ENCODE assay signal across 24 cellular contexts in the genomic region with DNA sequence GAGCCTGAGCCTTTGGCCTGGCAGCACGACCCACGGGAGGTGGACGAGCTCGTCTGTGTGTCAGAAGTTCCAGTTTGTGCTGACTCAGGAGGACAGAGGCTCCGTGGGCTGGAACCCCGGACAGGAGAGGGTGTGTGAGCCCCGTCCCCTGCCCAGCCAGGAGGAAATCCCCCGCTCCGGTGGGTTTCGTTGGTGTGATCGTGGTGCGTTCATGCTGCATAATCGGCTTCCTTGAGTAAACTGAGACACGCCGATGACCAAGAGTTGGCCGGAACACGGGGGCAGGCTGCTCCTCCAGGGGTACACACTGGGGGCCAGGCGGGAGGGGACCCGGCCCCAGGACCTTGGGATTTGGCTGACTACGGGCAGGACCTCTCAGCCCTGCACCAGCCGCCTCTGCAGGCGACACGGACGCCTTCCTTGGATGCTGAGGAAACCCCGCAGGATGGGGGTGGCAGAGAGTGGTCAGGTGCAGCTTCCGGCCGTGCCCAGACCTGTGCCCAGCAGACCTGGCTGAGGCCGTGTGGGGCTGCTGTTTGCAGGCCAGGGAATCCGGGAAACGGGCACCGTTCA. TPM values are rescaled to one million over a fixed set of nuclear protein-coding genes. Genes with fewer than 3 reads are reported as not detected.
DNase-seq lines count a peak whose midpoint lies in the region; ATAC-seq and TF ChIP-seq lines count a peak whose summit lies in the region.
"Had no signal": no experiment of that assay in that cellular context is flagged by ENCODE, and none has a peak within 500 bp of the region (broad histone marks: within the 10 kb centered on the region; RNA-seq: fewer than 3 reads in every experiment).

No MANE protein-coding gene starts in this region.

- H4K91ac ChIP-seq in IMR-90 (ENCODE audit: insufficient read depth, low read depth, low read length) (no peak overlapping the region), neuronal stem cell (ENCODE audit: low read depth, low read length, poor library complexity) (no peak overlapping the region)

- no peak overlapping the region for H2BK12ac ChIP-seq in neuronal stem cell (ENCODE audit: low read length)

- H3K27me3 ChIP-seq in IMR-90 (ENCODE audit: control insufficient read depth, insufficient read depth, low read length) (no peaks in the 10 kb centered on the region), neuronal stem cell (ENCODE audit: control insufficient read depth in 3 of 3, insufficient read depth in 3 of 3, low read depth in 1 of 3, low read length in 3 of 3) (no peaks in the 10 kb centered on the region), body of pancreas (no peaks in the 10 kb centered on the region)
- H3K27me3 ChIP-seq: gastroesophageal sphincter, MG63, stomach had no signal

- no peak overlapping the region for H2BK20ac ChIP-seq in IMR-90 (ENCODE audit: low read depth, low read length)

- no peak overlapping the region for H3K56ac ChIP-seq in IMR-90 (ENCODE audit: extremely low read depth, insufficient read depth, low read length)

- H3K79me1 ChIP-seq in IMR-90 (ENCODE audit: low read depth in 1 of 2, low read length in 2 of 2) (peaks cover 9 to 84% of the 10 kb centered on the region in 2 experiments; a peak in 3 of 4 replicates), neuronal stem cell (ENCODE audit: low read depth, low read length) (peaks cover 16% of the 10 kb centered on the region)

- H3K9ac ChIP-seq in IMR-90 (ENCODE audit: low read depth, low read length) (no peak overlapping the region), neuronal stem cell (ENCODE audit: low read depth, low read length, poor library complexity) (no peak overlapping the region)

- H3K27ac Mint-ChIP-seq in central memory CD8-positive, alpha-beta T cell (ENCODE audit: low read depth) = peak overlapping the region; percentile 61
- H3K27ac Mint-ChIP-seq in type B pancreatic cell = peak overlapping the region; percentile 55
- H3K27ac Mint-ChIP-seq: activated naive CD4-positive, alpha-beta T cell treated with anti-CD3 and anti-CD28 coated beads, Interleukin-2, amount 10 ng/mL, durations not matched to agents 7 days and 5 days; activated T-cell treated with anti-CD3 and anti-CD28 coated beads, Interleukin-2, amount 50 U/mL, for 72 hours; H9 had no signal

- H3K4ac ChIP-seq in IMR-90 (ENCODE audit: low read depth, low read length) = no peak overlapping the region
- H3K4ac ChIP-seq in neuronal stem cell (ENCODE audit: low read length) = no peak overlapping the region

- peaks cover 26% of the 10 kb centered on the region for H3K4me1 Mint-ChIP-seq in central memory CD8-positive, alpha-beta T cell
- H3K4me1 Mint-ChIP-seq in type B pancreatic cell (ENCODE audit: unreplicated experiment) = peaks cover 43% of the 10 kb centered on the region

- H3K4me2 ChIP-seq in IMR-90 (ENCODE audit: low read depth, low read length) (no peak overlapping the region), neuronal stem cell (ENCODE audit: insufficient read depth, low read length, poor library complexity, severe bottlenecking) (no peak overlapping the region)
- H3K4me2 ChIP-seq: PC-9 had no signal

- 97% methylated on average over 23 of the region's 31 CpGs; no CpG with 5 or more reads in 1 of the 2 experiments for WGBS in IMR-90 (ENCODE audit: extremely low coverage in 2 of 2, insufficient read length in 1 of 2), 2 experiments
- no CpG with 5 or more reads among the region's 31 CpGs for WGBS in neuronal stem cell (ENCODE audit: extremely low coverage in 2 of 2, insufficient read length in 2 of 2, insufficient replicate concordance in 1 of 2), 2 donors
- 86 to 95% methylated on average over 20 to 23 of the region's 31 CpGs for WGBS in body of pancreas, 2 donors

- peaks cover 51% of the 10 kb centered on the region for H3K36me3 ChIP-seq in IMR-90 (ENCODE audit: control insufficient read depth, insufficient read depth, low read length)
- H3K36me3 ChIP-seq in neuronal stem cell (replicated peaks in 1 of 2; ENCODE audit: control insufficient read depth in 2 of 2, insufficient read depth in 2 of 2, low read length in 2 of 2) = peaks cover 0 to 39% of the 10 kb centered on the region in 2 donors
- no peaks in the 10 kb centered on the region for H3K36me3 ChIP-seq in body of pancreas (replicated peaks in 1 of 2; ENCODE audit: insufficient read depth in 1 of 2, low read depth in 2 of 2)

- H2AK5ac ChIP-seq in IMR-90 (ENCODE audit: low read depth, low read length) (no peak overlapping the region), neuronal stem cell (ENCODE audit: low read depth, low read length) (peak overlapping the region; percentile 61)

- no TSS peak for BruUV-seq in IMR-90 (replicated peaks; lab: Mats Ljungman, UMichigan)

- H3K4me3 ChIP-seq in IMR-90 (ENCODE audit: insufficient read depth, low read depth, low read length) (no peak overlapping the region), neuronal stem cell (ENCODE audit: low read length in 2 of 2) (no peak overlapping the region), body of pancreas (no peak overlapping the region)
- H3K4me3 ChIP-seq: gastroesophageal sphincter, MG63, PC-9, stomach had no signal

- peaks cover 37% of the 10 kb centered on the region for H3K4me1 ChIP-seq in IMR-90 (ENCODE audit: control insufficient read depth, insufficient read depth, low read length)
- H3K4me1 ChIP-seq in neuronal stem cell (ENCODE audit: control insufficient read depth in 2 of 2, insufficient read depth in 1 of 2, low read depth in 1 of 2, low read length in 2 of 2) = peaks cover 5 to 7% of the 10 kb centered on the region in 2 donors
- H3K4me1 ChIP-seq in body of pancreas = peaks cover 56% of the 10 kb centered on the region

- peaks cover 34% of the 10 kb centered on the region for H3K9me1 ChIP-seq in IMR-90 (ENCODE audit: insufficient read depth, low read length)

- H3K4me3 Mint-ChIP-seq in central memory CD8-positive, alpha-beta T cell = no peak overlapping the region
- H3K4me3 Mint-ChIP-seq in type B pancreatic cell = peak overlapping the region; percentile 52
- H3K4me3 Mint-ChIP-seq: activated naive CD4-positive, alpha-beta T cell treated with anti-CD3 and anti-CD28 coated beads, Interleukin-2, amount 10 ng/mL, durations not matched to agents 7 days and 5 days; activated T-cell treated with anti-CD3 and anti-CD28 coated beads, Interleukin-2, amount 50 U/mL, for 72 hours; CD8-positive, alpha-beta memory T cell; H9 had no signal

- TF ChIP-seq POLR2A in IMR-90 (IDR thresholded peaks at IDR 0.05; ENCODE audit: low read depth, low read length) (no peak), body of pancreas (IDR thresholded peaks at IDR 0.05) (no peak)

- dilution Hi-C loops in IMR-90 (cut with HindIII; ENCODE audit: low sequenced_read_pairs, unreplicated experiment) = no loop called here

- POLR2A ChIA-PET in IMR-90 (lab: Charles Lee; ENCODE audit: unreplicated experiment) = no interaction called here

- no peak overlapping the region for H4K5ac ChIP-seq in IMR-90 (ENCODE audit: low read depth, low read length)

- intact Hi-C loops in IMR-90 (cut with micrococcal nuclease) = no loop called here
- intact Hi-C loops in posterior vena cava (cut with DNase I) = no loop called here
- intact Hi-C loops in body of pancreas (cut with DNase I) = no loop called here

- ATAC-seq in IMR-90 (ENCODE audit: low read depth) = no peak
- ATAC-seq in central memory CD8-positive, alpha-beta T cell (replicated peaks; ENCODE audit: extremely low read depth, poor library complexity, severe bottlenecking) = no peak
- ATAC-seq in body of pancreas = no peak
- ATAC-seq: activated T-cell treated with anti-CD3 and anti-CD28 coated beads, Interleukin-2, amount 50 U/mL, for 72 hours; gastroesophageal sphincter had no signal

- H3K27ac ChIP-seq in IMR-90 (ENCODE audit: insufficient read depth, low read length) (no peak overlapping the region), neuronal stem cell (replicated peaks; ENCODE audit: low read length) (no peak overlapping the region), body of pancreas (no peak overlapping the region)
- H3K27ac ChIP-seq: PC-9 had no signal

- no peak for TF ChIP-seq RAD21 in IMR-90 (IDR thresholded peaks at IDR 0.05; ENCODE audit: low read length)

- TF ChIP-seq CTCF in IMR-90 (conservative IDR thresholded peaks at IDR 0.05; ENCODE audit: low read depth, low read length) (no peak), type B pancreatic cell (conservative IDR thresholded peaks at IDR 0.05) (no peak), body of pancreas (IDR thresholded peaks at IDR 0.05) (no peak)

- H3K18ac ChIP-seq in IMR-90 (ENCODE audit: low read depth, low read length) = no peak overlapping the region
- H3K18ac ChIP-seq in neuronal stem cell (ENCODE audit: low read length) = peak overlapping the region; percentile 80

- no peaks in the 10 kb centered on the region for H3K9me3 Mint-ChIP-seq in central memory CD8-positive, alpha-beta T cell
- H3K9me3 Mint-ChIP-seq in type B pancreatic cell = no peaks in the 10 kb centered on the region
- H3K9me3 Mint-ChIP-seq: activated naive CD4-positive, alpha-beta T cell treated with anti-CD3 and anti-CD28 coated beads, Interleukin-2, amount 10 ng/mL, durations not matched to agents 7 days and 5 days; activated T-cell treated with anti-CD3 and anti-CD28 coated beads, Interleukin-2, amount 50 U/mL, for 72 hours; H9 had no signal

- peaks cover 47% of the 10 kb centered on the region for H3K36me3 Mint-ChIP-seq in central memory CD8-positive, alpha-beta T cell (ENCODE audit: insufficient read depth)
- peaks cover 21% of the 10 kb centered on the region for H3K36me3 Mint-ChIP-seq in type B pancreatic cell
- H3K36me3 Mint-ChIP-seq: activated naive CD4-positive, alpha-beta T cell treated with anti-CD3 and anti-CD28 coated beads, Interleukin-2, amount 10 ng/mL, durations not matched to agents 7 days and 5 days had no signal

- CTCF ChIA-PET in IMR-90 (lab: Yijun Ruan, JAX) = no interaction called here

- H4K8ac ChIP-seq in IMR-90 (ENCODE audit: low read depth in 2 of 2, low read length in 2 of 2) (no peak overlapping the region), neuronal stem cell (ENCODE audit: low read depth, low read length) (no peak overlapping the region)

- H2BK15ac ChIP-seq in IMR-90 (ENCODE audit: low read depth, low read length) (no peak overlapping the region), neuronal stem cell (ENCODE audit: low read length) (no peak overlapping the region)

- no peak overlapping the region for H2BK120ac ChIP-seq in IMR-90 (ENCODE audit: low read depth, low read length)
- no peak overlapping the region for H2BK120ac ChIP-seq in neuronal stem cell (ENCODE audit: low read depth, low read length)

- DNase-seq in IMR-90 (no peak), neuronal stem cell (ENCODE audit: low spot score) (no peak), type B pancreatic cell (ENCODE audit: extremely low spot score, unreplicated experiment) (no peak), posterior vena cava (ENCODE audit: low spot score) (no peak), body of pancreas (no peak), DMS 273 (lab: John Stamatoyannopoulos, UW; ENCODE audit: unreplicated experiment) (no peak)
- no peak for DNase-seq in central memory CD8-positive, alpha-beta T cell (ENCODE audit: low spot score in 2 of 2)
- DNase-seq: activated CD4-positive, alpha-beta T cell treated with anti-CD3 and anti-CD28 coated beads, Interleukin-2, amount 50 U/mL, for 1 hour; activated naive CD4-positive, alpha-beta T cell treated with anti-CD3 and anti-CD28 coated beads, Interleukin-2, amount 10 ng/mL, durations not matched to agents 7 days and 5 days; activated T-cell treated with anti-CD3 and anti-CD28 coated beads, Interleukin-2, amount 50 U/mL, for 72 hours; amygdala; CD8-positive, alpha-beta memory T cell; cortex of kidney; H9; hippocampal formation; MG63; NCI-H2029; PC-9; SHP77; small intestine; stimulated activated CD4-positive, alpha-beta T cell treated with anti-CD3 and anti-CD28 coated beads, Interleukin-1b, Interleukin-23, amount 100 ng/mL, for 48 hours; stomach; T-helper 9 cell had no signal

- H4K20me1 ChIP-seq in IMR-90 (ENCODE audit: insufficient read depth, low read length) = peaks cover 96% of the 10 kb centered on the region

- H3K27me3 Mint-ChIP-seq in central memory CD8-positive, alpha-beta T cell = no peaks in the 10 kb centered on the region
- peaks cover 2% of the 10 kb centered on the region for H3K27me3 Mint-ChIP-seq in type B pancreatic cell

- H3K14ac ChIP-seq in IMR-90 (replicated peaks; ENCODE audit: low read depth, low read length) (no peak overlapping the region), neuronal stem cell (ENCODE audit: low read length) (no peak overlapping the region)

- H2BK5ac ChIP-seq in IMR-90 (ENCODE audit: low read depth, low read length, poor library complexity, severe bottlenecking) = no peak overlapping the region
- H2BK5ac ChIP-seq in neuronal stem cell (ENCODE audit: low read length) = peak overlapping the region; percentile 66

- in situ Hi-C loops in IMR-90 (cut with MboI; ENCODE audit: low sequenced_read_pairs) = no loop called here

- H3K23ac ChIP-seq in IMR-90 (ENCODE audit: low read depth, low read length) (no peak overlapping the region), neuronal stem cell (ENCODE audit: low read depth, low read length, poor library complexity) (peak overlapping the region; percentile 5)

- no peak overlapping the region for H2AK9ac ChIP-seq in IMR-90 (replicated peaks; ENCODE audit: low read depth, low read length, poor library complexity)

- H3K9me3 ChIP-seq in IMR-90 (ENCODE audit: control insufficient read depth, insufficient read depth, low read length) (no peaks in the 10 kb centered on the region), neuronal stem cell (replicated peaks in 1 of 2; ENCODE audit: control insufficient read depth in 2 of 2, insufficient read depth in 1 of 2, low read depth in 1 of 2, low read length in 2 of 2) (no peaks in the 10 kb centered on the region), body of pancreas (no peaks in the 10 kb centered on the region)
- H3K9me3 ChIP-seq: gastroesophageal sphincter, MG63, stomach had no signal

- no peak overlapping the region for H2AFZ ChIP-seq in IMR-90 (replicated peaks; ENCODE audit: low read length, poor library complexity)
- no peak overlapping the region for H2AFZ ChIP-seq in neuronal stem cell (ENCODE audit: low read length)
- H2AFZ ChIP-seq: PC-9 had no signal

RNA-seq across cellular contexts. Expression of gene METRNL, which starts 8.5 kb away (rescaled TPM):
- 17.9 and 21.4 TPM in 2 replicates for total RNA-seq in IMR-90 (2012; rRNA removed)
- 48.2 and 60.2 TPM in 2 replicates for polyA plus RNA-seq in IMR-90 (2012; rRNA removed)
- polyA plus RNA-seq in IMR-90 (2012; cell fraction: cytosol; rRNA removed) = 73.7 and 167 TPM in 2 replicates
- 50.0 and 129 TPM in 2 replicates for polyA plus RNA-seq in IMR-90 (2012; cell fraction: nucleus; rRNA removed; ENCODE audit: low replicate concordance)
- 12.8 TPM for polyA plus RNA-seq in neuronal stem cell (2013, experiment 1 of 2)
- polyA plus RNA-seq in neuronal stem cell (2013, experiment 2 of 2) = 14.7 TPM
- total RNA-seq in type B pancreatic cell (ENCODE audit: low replicate concordance) = 76.2 and 145 TPM in 2 replicates
- total RNA-seq in posterior vena cava = 100 to 1,000 TPM in 1 of 2 donors, 10 to 100 TPM in 1; 80.5 to 101 TPM
- total RNA-seq in body of pancreas = 10 to 100 TPM; 21.3 to 26.4 TPM
